In genomic region chr7:74653686-74654181, GRCh38 we compare ENCODE assay signal across 1 cellular context.
TF ChIP-seq lines count a peak whose summit lies in the region.

No MANE protein-coding gene starts in this region.

TF ChIP-seq in HepG2, 621 proteins besides CTCF, POLR2A, EP300 and RAD21 (continued from another document and continues in another):
- TF ChIP-seq REST (IDR thresholded peaks at IDR 0.05; ENCODE audit: borderline replicate concordance in 1 of 2, low read depth in 1 of 2, low read length in 2 of 2), result no peak; a peak in 1 of 4 replicates
- 0 out of 2 replicates have a peak, but pooled peaks have one; percentile 23 for TF ChIP-seq RERE (CRISPR knock-in tag; IDR thresholded peaks at IDR 0.05; ENCODE audit: low read depth)
- no peak for TF ChIP-seq ZBTB44 (CRISPR knock-in tag; IDR thresholded peaks at IDR 0.05)
- no peak for TF ChIP-seq GATAD1 (CRISPR knock-in tag; IDR thresholded peaks at IDR 0.05)
- no peak for TF ChIP-seq TBP (CRISPR knock-in tag; IDR thresholded peaks at IDR 0.05)
- TF ChIP-seq SYNCRIP (IDR thresholded peaks at IDR 0.05; ENCODE audit: insufficient read depth, low read depth, low read length), result no peak
- no peak for TF ChIP-seq CREB1 (IDR thresholded peaks at IDR 0.05)
- TF ChIP-seq CREB1 (CRISPR knock-in tag; IDR thresholded peaks at IDR 0.05), result peak; percentile 67
- TF ChIP-seq ZNF746 (CRISPR knock-in tag; IDR thresholded peaks at IDR 0.05), result peak; percentile 26; the same call in 1 of the 2 replicates
- no peak for TF ChIP-seq ZNF383 (CRISPR knock-in tag; IDR thresholded peaks at IDR 0.05; ENCODE audit: borderline replicate concordance)
- TF ChIP-seq RAD51 (IDR thresholded peaks at IDR 0.05; ENCODE audit: borderline replicate concordance), result peak; percentile 47; the same call in 1 of the 2 replicates
- TF ChIP-seq ZNF513 (CRISPR knock-in tag; conservative IDR thresholded peaks at IDR 0.05), result no peak
- TF ChIP-seq SSRP1 (CRISPR knock-in tag; IDR thresholded peaks at IDR 0.05), result no peak
- TF ChIP-seq ZBTB49 (CRISPR knock-in tag; IDR thresholded peaks at IDR 0.05; ENCODE audit: borderline replicate concordance), result no peak
- TF ChIP-seq KDM1A (CRISPR knock-in tag; IDR thresholded peaks at IDR 0.05), result no peak
- peak; percentile 42; the same call in 1 of the 2 replicates for TF ChIP-seq MYPOP (CRISPR knock-in tag; IDR thresholded peaks at IDR 0.05)
- TF ChIP-seq NR3C1 (CRISPR knock-in tag; IDR thresholded peaks at IDR 0.05), result no peak
- no peak for TF ChIP-seq ZBTB40 (IDR thresholded peaks at IDR 0.05)
- peak; percentile 59; the same call in 1 of the 2 replicates for TF ChIP-seq ZBTB40 (CRISPR knock-in tag; IDR thresholded peaks at IDR 0.05)
- no peak for TF ChIP-seq ATAD3A (CRISPR knock-in tag; IDR thresholded peaks at IDR 0.05)
- TF ChIP-seq ZBTB33 (CRISPR knock-in tag; IDR thresholded peaks at IDR 0.05), result 0 out of 2 replicates have a peak, but pooled peaks have one; percentile 26
- TF ChIP-seq KLF12 (CRISPR knock-in tag; IDR thresholded peaks at IDR 0.05; ENCODE audit: borderline replicate concordance), result no peak
